Comparison of ENCODE assay signal across 8 cellular contexts in the genomic region with DNA sequence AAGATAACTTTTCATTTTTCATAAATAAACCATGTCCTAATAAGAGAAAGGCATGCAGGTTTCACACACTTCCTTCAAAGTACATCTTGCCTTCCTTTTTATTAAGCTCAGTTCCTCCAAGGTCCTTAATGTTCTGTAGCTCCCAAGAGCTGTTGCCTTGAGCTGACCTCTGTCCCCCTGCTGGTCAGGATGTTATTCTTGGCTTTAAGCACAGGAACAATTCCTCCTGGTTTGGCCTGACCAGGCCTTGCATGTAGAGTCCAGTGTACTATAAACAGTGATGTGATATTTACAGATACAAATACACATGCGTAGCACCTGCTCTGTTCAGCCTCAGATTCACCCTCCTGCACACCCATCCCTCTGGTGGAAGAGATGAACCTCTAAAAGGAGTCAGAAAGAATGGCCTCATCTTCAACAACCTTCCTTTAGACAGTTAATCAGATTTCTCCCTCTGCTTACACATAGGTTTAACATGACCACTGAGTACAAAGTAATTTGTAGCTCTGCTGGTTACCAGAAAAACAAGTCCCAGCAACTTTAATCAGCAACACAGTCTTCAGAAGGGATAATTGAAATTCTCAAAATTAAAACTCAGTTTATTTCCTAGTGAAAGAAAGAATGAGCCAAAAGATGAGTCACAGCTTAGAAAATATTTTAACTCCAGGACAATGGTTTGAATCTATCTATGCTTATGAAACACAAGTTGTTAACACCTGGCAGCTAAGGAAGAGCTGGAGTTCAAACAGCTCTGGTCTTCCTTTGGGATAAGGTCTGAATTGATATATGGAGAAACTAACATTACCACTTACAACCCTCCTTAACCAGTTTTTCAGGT.
DNase-seq lines count a peak whose midpoint lies in the region; ATAC-seq and TF ChIP-seq lines count a peak whose summit lies in the region.

No MANE protein-coding gene starts in this region.

- peak overlapping the region; percentile 26 for H3K27ac ChIP-seq in duodenal mucosa (ENCODE audit: low read depth, low read length)

- H3K9ac ChIP-seq in NT2/D1 (ENCODE audit: insufficient read length, low read depth), result no peak overlapping the region
- H3K9ac ChIP-seq in duodenal mucosa (ENCODE audit: low read depth in 1 of 2, low read length in 2 of 2), result no peak overlapping the region

- H3K4me3 ChIP-seq in GM06990 (replicated peaks; ENCODE audit: low read depth, low read length), result no peak overlapping the region
- H3K4me3 ChIP-seq in NT2/D1 (ENCODE audit: insufficient read length, low read depth), result no peak overlapping the region
- no peak overlapping the region for H3K4me3 ChIP-seq in duodenal mucosa (ENCODE audit: low read depth in 1 of 2, low read length in 2 of 2)

- no peaks in the 10 kb centered on the region for H3K36me3 ChIP-seq in GM06990 (ENCODE audit: control insufficient read depth, insufficient read depth, low read length)
- peaks cover 3% of the 10 kb centered on the region for H3K36me3 ChIP-seq in NT2/D1 (ENCODE audit: insufficient read depth, insufficient read length, low read length)
- H3K36me3 ChIP-seq in duodenal mucosa (ENCODE audit: control insufficient read depth in 1 of 2, insufficient read depth in 2 of 2, low read length in 2 of 2), result no peaks in the 10 kb centered on the region

- ATAC-seq in GM21367 (IDR thresholded peaks at IDR 0.05; ENCODE audit: unreplicated experiment) (no peak), GM21515 (IDR thresholded peaks at IDR 0.05; ENCODE audit: unreplicated experiment) (no peak)

- H3K4me1 ChIP-seq in NT2/D1 (ENCODE audit: insufficient read depth, insufficient read length) (no peaks in the 10 kb centered on the region), duodenal mucosa (ENCODE audit: control insufficient read depth in 1 of 2, insufficient read depth in 2 of 2, low read length in 2 of 2) (peaks cover 8 to 13% of the 10 kb centered on the region in 2 donors)

- H3K27me3 ChIP-seq in GM06990 (replicated peaks; ENCODE audit: control insufficient read depth, insufficient read depth, low read length) (no peaks in the 10 kb centered on the region), NT2/D1 (ENCODE audit: insufficient read depth, insufficient read length) (no peaks in the 10 kb centered on the region), duodenal mucosa (ENCODE audit: control insufficient read depth in 1 of 2, insufficient read depth in 2 of 2, low read length in 2 of 2) (no peaks in the 10 kb centered on the region)

- DNase-seq in GM06990 (ENCODE audit: extremely low read depth, insufficient read length) (no peak), NT2/D1 (ENCODE audit: low read depth, low spot score) (peak; percentile 51), medulla oblongata (ENCODE audit: extremely low spot score) (peak; percentile 48), germinal center (ENCODE audit: low spot score) (no peak), NCI-H524 treated with DMSO at 0.1 percent for 48 hours (lab: John Stamatoyannopoulos, UW) (no peak)

- TF ChIP-seq CTCF in GM06990 (IDR thresholded peaks at IDR 0.05; ENCODE audit: insufficient read depth, low read length, poor library complexity, severe bottlenecking), result peak; percentile 41

- H3K9me3 ChIP-seq in NT2/D1 (ENCODE audit: insufficient read depth, low read length) (no peaks in the 10 kb centered on the region), duodenal mucosa (ENCODE audit: control insufficient read depth in 1 of 2, low read length in 2 of 2) (no peaks in the 10 kb centered on the region)

Comparison
In these comparisons a context has a peak if more than half of its experiments do, and no peak if none do; other contexts are left out.
1. DNase-seq: peak in NT2/D1 (single experiment) and medulla oblongata (single experiment); none in GM06990 (single experiment), germinal center (single experiment) and NCI-H524 treated with DMSO at 0.1 percent for 48 hours (single experiment).